Comparison of ENCODE assay signal across 8 cellular contexts in genomic region chr9:133738039-133738805, GRCh38. TPM values are rescaled to one million over a fixed set of nuclear protein-coding genes. Genes with fewer than 3 reads are reported as not detected.
A peak's percentile ranks its signal among the peaks of the same experiment; 100 is the strongest.
DNase-seq lines count a peak whose midpoint lies in the region; ATAC-seq and TF ChIP-seq lines count a peak whose summit lies in the region.

A gene with protein sequence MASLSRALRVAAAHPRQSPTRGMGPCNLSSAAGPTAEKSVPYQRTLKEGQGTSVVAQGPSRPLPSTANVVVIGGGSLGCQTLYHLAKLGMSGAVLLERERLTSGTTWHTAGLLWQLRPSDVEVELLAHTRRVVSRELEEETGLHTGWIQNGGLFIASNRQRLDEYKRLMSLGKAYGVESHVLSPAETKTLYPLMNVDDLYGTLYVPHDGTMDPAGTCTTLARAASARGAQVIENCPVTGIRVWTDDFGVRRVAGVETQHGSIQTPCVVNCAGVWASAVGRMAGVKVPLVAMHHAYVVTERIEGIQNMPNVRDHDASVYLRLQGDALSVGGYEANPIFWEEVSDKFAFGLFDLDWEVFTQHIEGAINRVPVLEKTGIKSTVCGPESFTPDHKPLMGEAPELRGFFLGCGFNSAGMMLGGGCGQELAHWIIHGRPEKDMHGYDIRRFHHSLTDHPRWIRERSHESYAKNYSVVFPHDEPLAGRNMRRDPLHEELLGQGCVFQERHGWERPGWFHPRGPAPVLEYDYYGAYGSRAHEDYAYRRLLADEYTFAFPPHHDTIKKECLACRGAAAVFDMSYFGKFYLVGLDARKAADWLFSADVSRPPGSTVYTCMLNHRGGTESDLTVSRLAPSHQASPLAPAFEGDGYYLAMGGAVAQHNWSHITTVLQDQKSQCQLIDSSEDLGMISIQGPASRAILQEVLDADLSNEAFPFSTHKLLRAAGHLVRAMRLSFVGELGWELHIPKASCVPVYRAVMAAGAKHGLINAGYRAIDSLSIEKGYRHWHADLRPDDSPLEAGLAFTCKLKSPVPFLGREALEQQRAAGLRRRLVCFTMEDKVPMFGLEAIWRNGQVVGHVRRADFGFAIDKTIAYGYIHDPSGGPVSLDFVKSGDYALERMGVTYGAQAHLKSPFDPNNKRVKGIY (minus strand): TSS chr9:133738352. CDS start chr9:133734173, 4,179 bp downstream.

- H3K27ac Mint-ChIP-seq in activated CD8-positive, alpha-beta memory T cell treated with anti-CD3 and anti-CD28 coated beads, Interleukin-2, amount 10 ng/mL, durations not matched to agents 7 days and 5 days, result no peak within 1 kb of the TSS
- H3K27ac Mint-ChIP-seq in naive thymus-derived CD8-positive, alpha-beta T cell, result peak within 1 kb of the TSS in 5 of 10 donors; percentile 53 to 84 (median 61)

- no peaks in the 10 kb centered on the region for H3K27me3 Mint-ChIP-seq in activated CD8-positive, alpha-beta memory T cell treated with anti-CD3 and anti-CD28 coated beads, Interleukin-2, amount 10 ng/mL, durations not matched to agents 7 days and 5 days
- peaks cover 0 to 2% (median 0%) of the 10 kb centered on the region in 5 donors for H3K27me3 Mint-ChIP-seq in naive thymus-derived CD8-positive, alpha-beta T cell

- DNase-seq in GF-D8 (lab: John Stamatoyannopoulos, UW), result peak; percentile 10
- DNase-seq in NCI-H1092 treated with DMSO at 0.1 percent for 48 hours (lab: John Stamatoyannopoulos, UW), result peak; percentile 68
- DNase-seq in activated CD8-positive, alpha-beta memory T cell treated with anti-CD3 and anti-CD28 coated beads, Interleukin-2, amount 10 ng/mL, durations not matched to agents 7 days and 5 days, result peak; percentile 58
- peak; percentile 30 for DNase-seq in fibroblast of peridontal ligament (ENCODE audit: extremely low read depth)
- DNase-seq in naive thymus-derived CD8-positive, alpha-beta T cell, result peak in 6 of 10 donors; percentile 10 to 30 (median 28)
- DNase-seq in tibial nerve (ENCODE audit: low spot score in 2 of 2), result peak; percentile 42 to 49
- DNase-seq in dedifferentiated amniotic fluid mesenchymal stem cell (ENCODE audit: extremely low spot score), result no peak

- ATAC-seq in activated CD8-positive, alpha-beta memory T cell treated with anti-CD3 and anti-CD28 coated beads, Interleukin-2, amount 10 ng/mL, durations not matched to agents 7 days and 5 days, result peak; percentile 71
- peak; percentile 67 to 79 for ATAC-seq in naive thymus-derived CD8-positive, alpha-beta T cell
- no peak for ATAC-seq in HG03457 (IDR thresholded peaks at IDR 0.05; ENCODE audit: unreplicated experiment)

- peaks cover 0 to 26% (median 5%) of the 10 kb centered on the region in 4 donors for H3K4me1 ChIP-seq in tibial nerve

- TF ChIP-seq POLR2A in tibial nerve (IDR thresholded peaks at IDR 0.05), result no peak

- H3K4me3 ChIP-seq in tibial nerve, result peak within 1 kb of the TSS; percentile 13 to 50 (median 32)

- no peak for TF ChIP-seq EP300 in tibial nerve (IDR thresholded peaks at IDR 0.05)

- no peaks in the 10 kb centered on the region for H3K27me3 ChIP-seq in tibial nerve

- TF ChIP-seq CTCF in tibial nerve (IDR thresholded peaks at IDR 0.05), result no peak

- H3K36me3 ChIP-seq in tibial nerve, result no peaks in the 10 kb centered on the region

- 18 to 26% methylated on average over 11 to 25 of the region's 25 CpGs for WGBS in tibial nerve, 2 donors

- H3K4me1 Mint-ChIP-seq in activated CD8-positive, alpha-beta memory T cell treated with anti-CD3 and anti-CD28 coated beads, Interleukin-2, amount 10 ng/mL, durations not matched to agents 7 days and 5 days, result no peaks in the 10 kb centered on the region
- H3K4me1 Mint-ChIP-seq in naive thymus-derived CD8-positive, alpha-beta T cell, result peaks cover 5 to 13% (median 10%) of the 10 kb centered on the region in 4 donors

- CTCF ChIA-PET in activated CD8-positive, alpha-beta memory T cell treated with anti-CD3 and anti-CD28 coated beads, Interleukin-2, amount 10 ng/mL, durations not matched to agents 7 days and 5 days (lab: Charles Lee), result interaction anchor here (1.2 to 1.5 kb wide), 2 partner anchors 11 to 580 kb away, joined by 4 to 7 read pairs; no protein-coding TSS in a partner anchor

- H3K36me3 Mint-ChIP-seq in activated CD8-positive, alpha-beta memory T cell treated with anti-CD3 and anti-CD28 coated beads, Interleukin-2, amount 10 ng/mL, durations not matched to agents 7 days and 5 days, result no peaks in the 10 kb centered on the region
- H3K36me3 Mint-ChIP-seq in naive thymus-derived CD8-positive, alpha-beta T cell, result no peaks in the 10 kb centered on the region

- no peaks in the 10 kb centered on the region for H3K9me3 ChIP-seq in tibial nerve

- peak within 1 kb of the TSS in 2 of 4 donors; percentile 35 to 54 for H3K27ac ChIP-seq in tibial nerve

- POLR2A ChIA-PET in naive thymus-derived CD8-positive, alpha-beta T cell (lab: Charles Lee), result interaction anchor here (0.7 kb wide), 1 partner anchor 393 kb away, joined by 3 read pairs; no protein-coding TSS in a partner anchor

- no peaks in the 10 kb centered on the region for H3K9me3 Mint-ChIP-seq in activated CD8-positive, alpha-beta memory T cell treated with anti-CD3 and anti-CD28 coated beads, Interleukin-2, amount 10 ng/mL, durations not matched to agents 7 days and 5 days (ENCODE audit: low read depth)
- H3K9me3 Mint-ChIP-seq in naive thymus-derived CD8-positive, alpha-beta T cell, result no peaks in the 10 kb centered on the region

- no peak within 1 kb of the TSS for H3K4me3 Mint-ChIP-seq in activated CD8-positive, alpha-beta memory T cell treated with anti-CD3 and anti-CD28 coated beads, Interleukin-2, amount 10 ng/mL, durations not matched to agents 7 days and 5 days
- H3K4me3 Mint-ChIP-seq in naive thymus-derived CD8-positive, alpha-beta T cell, result peak within 1 kb of the TSS; percentile 32 to 75 (median 62)

RNA-seq across cellular contexts. Expression of the gene that starts here (rescaled TPM):
- under 1 TPM; 0.38 to 0.56 TPM for total RNA-seq in activated CD8-positive, alpha-beta memory T cell treated with anti-CD3 and anti-CD28 coated beads, Interleukin-2, amount 10 ng/mL, durations not matched to agents 7 days and 5 days
- 1 to 10 TPM; 5.0 to 8.7 TPM for total RNA-seq in naive thymus-derived CD8-positive, alpha-beta T cell
- 1 to 10 TPM; 1.7 to 2.7 (median 2.4) TPM for polyA plus RNA-seq in naive thymus-derived CD8-positive, alpha-beta T cell
- total RNA-seq in tibial nerve, result 10 to 100 TPM in 1 of 4 donors, 1 to 10 TPM in 3; 2.9 to 16.4 (median 5.9) TPM

Comparison
In these comparisons a context has a peak if more than half of its experiments do, and no peak if none do; other contexts are left out.
1. Peak in DNase-seq and ATAC-seq in activated CD8-positive, alpha-beta memory T cell treated with anti-CD3 and anti-CD28 coated beads, Interleukin-2, amount 10 ng/mL, durations not matched to agents 7 days and 5 days; RNA of the gene not detected or under 1 TPM.